1 cellular context compared by ENCODE assay signal in genomic region chr12:11758087-11758837, GRCh38.
TF ChIP-seq lines count a peak whose summit lies in the region.

No MANE protein-coding gene starts in this region.

TF ChIP-seq in GM23338, 12 proteins besides CTCF, POLR2A, EP300 and RAD21 (continued from another document):
- TF ChIP-seq ETS1 (IDR thresholded peaks at IDR 0.05) = no peak
- TF ChIP-seq JUNB (IDR thresholded peaks at IDR 0.05; ENCODE audit: unreplicated experiment) = no peak
- TF ChIP-seq EZH2 (IDR thresholded peaks at IDR 0.05; ENCODE audit: low read depth, unreplicated experiment) = no peak
TF ChIP-seq in GM23338: peak in this region for 0.
